In the genomic region with DNA sequence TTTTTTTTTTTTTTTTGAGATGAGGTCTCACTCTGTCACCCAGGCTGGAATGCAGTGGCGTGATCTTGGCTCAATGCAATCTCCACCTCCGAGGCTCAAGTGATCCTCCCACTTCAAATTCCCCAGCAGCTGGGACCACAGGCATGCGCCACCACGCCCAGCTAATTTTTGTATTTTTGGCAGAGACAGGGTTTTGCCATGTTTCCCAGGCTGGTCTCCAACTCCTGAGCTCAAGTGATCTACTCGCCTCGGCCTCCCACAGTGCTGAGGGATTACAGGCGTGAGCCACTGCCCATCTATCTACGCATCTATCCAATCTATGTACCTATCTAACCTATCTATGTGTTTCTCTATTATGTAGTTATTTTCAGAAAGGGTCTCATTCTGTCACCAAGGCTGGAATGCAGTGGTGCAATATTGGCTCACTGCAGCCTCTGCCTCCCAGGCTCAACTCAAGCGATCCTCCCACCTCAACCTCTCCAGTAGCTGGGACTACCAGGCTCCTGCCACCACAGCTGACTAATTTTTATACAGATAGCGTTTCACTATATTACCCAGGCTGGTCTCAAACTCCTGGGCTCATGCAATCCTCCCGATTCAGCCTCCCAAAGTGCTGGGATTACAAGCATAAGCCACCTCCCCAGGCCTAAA, we compare ENCODE assay signal across 8 cellular contexts. TPM values are rescaled to one million over a fixed set of nuclear protein-coding genes. Genes with fewer than 3 reads are reported as not detected.
DNase-seq lines count a peak whose midpoint lies in the region; ATAC-seq and TF ChIP-seq lines count a peak whose summit lies in the region.

No MANE protein-coding gene starts in this region.

- CTCF ChIA-PET in RWPE1 (lab: Yijun Ruan, JAX), result interaction anchor here (0.6 kb wide), 1 partner anchor 26 kb away, joined by 7 read pairs; no protein-coding TSS in a partner anchor

- POLR2A ChIA-PET in RWPE1 (lab: Yijun Ruan, JAX; ENCODE audit: low non-redundant PET), result interaction anchor here (0.6 kb wide), 1 partner anchor 40 kb away, joined by 3 read pairs; no protein-coding TSS in a partner anchor

- ATAC-seq in HG03378 (IDR thresholded peaks at IDR 0.05; ENCODE audit: unreplicated experiment) (no peak), GM18517 (IDR thresholded peaks at IDR 0.05; ENCODE audit: unreplicated experiment) (no peak)

- H3K4me3 Mint-ChIP-seq in osteocyte (ENCODE audit: unreplicated experiment), result no peak overlapping the region

- TF ChIP-seq CTCF in RWPE1 (conservative IDR thresholded peaks at IDR 0.05; ENCODE audit: low read depth) (no peak), fibroblast of mammary gland (conservative IDR thresholded peaks at IDR 0.05; ENCODE audit: control insufficient read depth, insufficient read depth, low read depth, low read length) (no peak), osteocyte (IDR thresholded peaks at IDR 0.05) (no peak)

- H3K9me3 Mint-ChIP-seq in osteocyte (ENCODE audit: unreplicated experiment), result no peaks in the 10 kb centered on the region

- H3K27ac Mint-ChIP-seq in osteocyte (ENCODE audit: unreplicated experiment), result peak overlapping the region; percentile 89

- peaks cover 9% of the 10 kb centered on the region for H3K36me3 Mint-ChIP-seq in osteocyte (ENCODE audit: unreplicated experiment)

- H3K27me3 Mint-ChIP-seq in osteocyte (ENCODE audit: unreplicated experiment), result no peaks in the 10 kb centered on the region

- peak overlapping the region; percentile 80 for H3K27ac ChIP-seq in RWPE1

- no peak overlapping the region for H3K4me3 ChIP-seq in fibroblast of mammary gland (ENCODE audit: control insufficient read depth, low read depth, low read length)

- peaks cover 40% of the 10 kb centered on the region for H3K4me1 Mint-ChIP-seq in osteocyte (ENCODE audit: unreplicated experiment)

- in situ Hi-C loops in KBM-7 (cut with MboI; ENCODE audit: low pct_unique_long_range_greater_than_20kb, low sequenced_read_pairs), result no loop called here

- DNase-seq in Daoy (ENCODE audit: low read depth), result peak; percentile 84
- DNase-seq in RWPE1 (ENCODE audit: low spot score), result no peak
- peak; percentile 89 for DNase-seq in fibroblast of mammary gland (ENCODE audit: low read depth)
- DNase-seq in osteocyte (ENCODE audit: extremely low spot score, unreplicated experiment), result peak; percentile 84
- DNase-seq in KBM-7, result no peak
- no peak for DNase-seq in germinal center (ENCODE audit: low spot score)

RNA-seq across cellular contexts. Expression of a gene that starts 20.2 kb away (rescaled TPM):
- 240 and 299 TPM in 2 replicates for total RNA-seq in Daoy (2014; rRNA removed; shearing (Covaris generic))
- total RNA-seq in osteocyte, result 91.6 and 98.9 TPM in 2 replicates

RNA-seq across cellular contexts. Expression of a gene that starts 33.4 kb away (rescaled TPM):
- total RNA-seq in Daoy (2014; rRNA removed; shearing (Covaris generic)), result 273 and 298 TPM in 2 replicates
- 574 and 607 TPM in 2 replicates for total RNA-seq in osteocyte

RNA-seq across cellular contexts. Expression of a gene that starts 33.8 kb away (rescaled TPM):
- total RNA-seq in Daoy (2014; rRNA removed; shearing (Covaris generic)), result 7.8 and 10.2 TPM in 2 replicates
- total RNA-seq in osteocyte, result 34.7 and 36.4 TPM in 2 replicates

RNA-seq across cellular contexts. Expression of a gene that starts 38.5 kb away (rescaled TPM):
- total RNA-seq in Daoy (2014; rRNA removed; shearing (Covaris generic)), result 8.9 and 10.2 TPM in 2 replicates
- total RNA-seq in osteocyte, result 42.9 and 44.3 TPM in 2 replicates

RNA-seq across cellular contexts. Expression of a gene that starts 43.9 kb away (rescaled TPM):
- total RNA-seq in Daoy (2014; rRNA removed; shearing (Covaris generic)), result 0.06 TPM in 1 of 2 replicates, not detected in the other
- 8.0 and 9.4 TPM in 2 replicates for total RNA-seq in osteocyte

Comparison
In these comparisons a context has a peak if more than half of its experiments do, and no peak if none do; other contexts are left out.
1. DNase-seq: peak in Daoy (single experiment), fibroblast of mammary gland (single experiment) and osteocyte (single experiment); none in RWPE1 (single experiment), KBM-7 (single experiment) and germinal center (single experiment).